1 cellular context compared by ENCODE assay signal in the genomic region with DNA sequence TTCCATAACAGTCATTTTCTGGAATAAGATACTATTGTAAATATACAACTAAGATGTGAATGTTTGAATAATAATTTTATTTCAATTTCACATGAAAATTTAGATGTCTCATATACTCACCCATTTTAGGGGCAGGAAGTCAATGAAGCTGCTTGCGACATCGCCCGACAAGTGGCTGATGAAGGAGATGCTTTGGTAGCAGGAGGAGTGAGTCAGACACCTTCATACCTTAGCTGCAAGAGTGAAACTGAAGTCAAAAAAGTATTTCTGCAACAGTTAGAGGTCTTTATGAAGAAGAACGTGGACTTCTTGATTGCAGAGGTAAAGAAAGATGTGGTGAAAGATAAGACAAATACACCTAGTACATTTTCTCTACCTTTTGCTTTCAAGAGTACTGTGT.
TF ChIP-seq lines count a peak whose summit lies in the region.

No MANE protein-coding gene starts in this region.

TF ChIP-seq in SK-N-SH, 30 proteins besides CTCF, POLR2A, EP300 and RAD21:
- no peak for TF ChIP-seq GATA2 (CRISPR knock-in tag; IDR thresholded peaks at IDR 0.05)
- no peak for TF ChIP-seq SIN3A (IDR thresholded peaks at IDR 0.05; ENCODE audit: borderline replicate concordance, low read depth, low read length)
- TF ChIP-seq, protein P1, sequence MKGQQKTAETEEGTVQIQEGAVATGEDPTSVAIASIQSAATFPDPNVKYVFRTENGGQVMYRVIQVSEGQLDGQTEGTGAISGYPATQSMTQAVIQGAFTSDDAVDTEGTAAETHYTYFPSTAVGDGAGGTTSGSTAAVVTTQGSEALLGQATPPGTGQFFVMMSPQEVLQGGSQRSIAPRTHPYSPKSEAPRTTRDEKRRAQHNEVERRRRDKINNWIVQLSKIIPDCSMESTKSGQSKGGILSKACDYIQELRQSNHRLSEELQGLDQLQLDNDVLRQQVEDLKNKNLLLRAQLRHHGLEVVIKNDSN (IDR thresholded peaks at IDR 0.05; ENCODE audit: borderline replicate concordance, low read depth) = no peak
- no peak for TF ChIP-seq SMC3 (IDR thresholded peaks at IDR 0.05; ENCODE audit: low read depth, low read length)
- no peak for TF ChIP-seq PBX3 (IDR thresholded peaks at IDR 0.05)
- no peak for TF ChIP-seq NRF1 (IDR thresholded peaks at IDR 0.05; ENCODE audit: low read depth, low read length)
- no peak for TF ChIP-seq NFIC (IDR thresholded peaks at IDR 0.05; ENCODE audit: borderline replicate concordance)
- no peak for TF ChIP-seq FOSL2 (IDR thresholded peaks at IDR 0.05; ENCODE audit: borderline replicate concordance, low read depth)
- no peak for TF ChIP-seq FOXM1 (IDR thresholded peaks at IDR 0.05; ENCODE audit: low read depth)
- TF ChIP-seq FOXJ3 (CRISPR knock-in tag; IDR thresholded peaks at IDR 0.05) = no peak
- no peak for TF ChIP-seq MXI1 (IDR thresholded peaks at IDR 0.05; ENCODE audit: low read depth, low read length)
